In the genomic region with DNA sequence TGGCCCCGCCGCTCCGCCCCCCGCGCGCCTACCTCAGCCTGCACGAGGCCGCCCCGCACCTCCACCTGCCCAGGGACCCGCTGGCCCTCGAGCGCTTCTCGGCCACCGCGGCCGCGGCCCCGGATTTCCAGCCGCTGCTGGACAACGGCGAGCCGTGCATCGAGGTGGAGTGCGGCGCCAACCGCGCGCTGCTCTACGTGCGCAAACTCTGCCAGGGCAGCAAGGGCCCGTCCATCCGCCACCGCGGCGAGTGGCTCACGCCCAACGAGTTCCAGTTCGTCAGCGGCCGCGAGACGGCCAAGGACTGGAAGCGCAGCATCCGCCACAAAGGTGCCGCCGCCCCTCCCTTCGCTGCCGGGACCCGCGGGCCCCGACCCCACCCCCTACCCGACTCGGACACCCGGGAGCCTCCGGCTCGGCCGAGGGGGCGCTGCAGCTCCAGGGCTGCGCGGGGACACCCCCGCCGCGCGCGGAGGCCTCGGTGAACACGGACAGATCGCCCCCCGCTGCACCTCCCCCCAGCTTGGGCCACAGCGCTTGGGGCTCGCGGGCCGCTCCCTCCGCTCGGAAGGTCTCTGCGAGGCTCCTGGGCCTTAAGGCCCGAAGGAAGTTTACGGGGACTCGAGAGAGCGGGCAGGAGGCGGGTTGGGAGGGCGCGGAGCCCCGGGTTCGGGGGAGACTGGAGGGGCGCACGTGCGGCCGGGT, we compare ENCODE assay signal across 8 cellular contexts. TPM values are rescaled to one million over a fixed set of nuclear protein-coding genes. Genes with fewer than 3 reads are reported as not detected.
A peak's percentile ranks its signal among the peaks of the same experiment; 100 is the strongest.
DNase-seq lines count a peak whose midpoint lies in the region; ATAC-seq, FAIRE-seq and TF ChIP-seq lines count a peak whose summit lies in the region.

No MANE protein-coding gene starts in this region.

- CTCF ChIA-PET in AG04450 (lab: Charles Lee), result no interaction called here

- peaks cover 0 to 9% (median 0%) of the 10 kb centered on the region in 5 experiments for H3K9me3 Mint-ChIP-seq in brain

- peaks cover 34% of the 10 kb centered on the region for H3K4me1 Mint-ChIP-seq in brain

- no peak overlapping the region for H3K27ac Mint-ChIP-seq in brain

- H2BK15ac ChIP-seq in mesenchymal stem cell (ENCODE audit: low read depth, poor library complexity, severe bottlenecking), result peak overlapping the region; percentile 79

- peak overlapping the region; percentile 38 for H4K8ac ChIP-seq in mesenchymal stem cell (ENCODE audit: low read length)

- H3K9me3 ChIP-seq in AG04450 (ENCODE audit: control insufficient read depth, insufficient read depth, low read length) (no peaks in the 10 kb centered on the region; the same call in 1 of the 2 replicates), mesenchymal stem cell (ENCODE audit: control insufficient read depth, low read length) (no peaks in the 10 kb centered on the region)

- ATAC-seq in HG02870 (IDR thresholded peaks at IDR 0.05; ENCODE audit: unreplicated experiment) (no peak), HG03457 (IDR thresholded peaks at IDR 0.05; ENCODE audit: unreplicated experiment) (no peak), GM19463 (IDR thresholded peaks at IDR 0.05; ENCODE audit: unreplicated experiment) (no peak)

- no peaks in the 10 kb centered on the region for H3K79me1 ChIP-seq in mesenchymal stem cell (replicated peaks; ENCODE audit: low read length, poor library complexity, severe bottlenecking)

- H4K91ac ChIP-seq in mesenchymal stem cell (ENCODE audit: low read length), result no peak overlapping the region

- peak overlapping the region; percentile 50 for H3K4me3 ChIP-seq in AG04450 (ENCODE audit: low read depth, low read length)
- peak overlapping the region; percentile 46 to 55 for H3K4me3 ChIP-seq in mesenchymal stem cell (ENCODE audit: insufficient read depth in 1 of 2, low read depth in 1 of 2, low read length in 2 of 2)

- TF ChIP-seq CTCF in AG04450 (IDR thresholded peaks at IDR 0.05; ENCODE audit: low read depth, low read length) (no peak), brain (conservative IDR thresholded peaks at IDR 0.05) (peak in 1 of 2 experiments; percentile 17)

- H3K27me3 ChIP-seq in AG04450 (ENCODE audit: control insufficient read depth, insufficient read depth, low read length) (peaks cover 7% of the 10 kb centered on the region), mesenchymal stem cell (ENCODE audit: control insufficient read depth in 1 of 2, insufficient read depth in 1 of 2, low read length in 2 of 2) (peaks cover 56 to 71% of the 10 kb centered on the region in 2 experiments)

- H3K9ac ChIP-seq in mesenchymal stem cell (ENCODE audit: low read length), result no peak overlapping the region

- DNase-seq in AG04450 (ENCODE audit: low read depth, low spot score) (no peak), HTR-8/SVneo (ENCODE audit: insufficient read length, low spot score) (no peak), mesenchymal stem cell (peak; percentile 48), cerebellum (ENCODE audit: low spot score) (no peak)

- no peaks in the 10 kb centered on the region for H3K36me3 Mint-ChIP-seq in brain

- H2BK120ac ChIP-seq in mesenchymal stem cell (ENCODE audit: low read depth, low read length), result peak overlapping the region; percentile 23

- H3K27ac ChIP-seq in AG04450 (ENCODE audit: low read depth, low read length) (no peak overlapping the region), mesenchymal stem cell (ENCODE audit: low read length, poor library complexity, severe bottlenecking) (no peak overlapping the region)

- peak overlapping the region; percentile 7 for H2AFZ ChIP-seq in mesenchymal stem cell (ENCODE audit: low read depth, low read length)

- POLR2A ChIA-PET in AG04450 (lab: Yijun Ruan, JAX), result interaction anchor here (0.6 kb wide), 1 partner anchor 9 kb away, joined by 6 read pairs; no protein-coding TSS in a partner anchor

- H2BK5ac ChIP-seq in mesenchymal stem cell (ENCODE audit: low read depth, low read length, poor library complexity, severe bottlenecking), result no peak overlapping the region

- peak overlapping the region; percentile 73 to 79 (median 77) for H3K4me3 Mint-ChIP-seq in brain

- H3K27me3 Mint-ChIP-seq in brain, result peaks cover 76% of the 10 kb centered on the region

- H3K4me1 ChIP-seq in mesenchymal stem cell (ENCODE audit: control insufficient read depth, insufficient read depth, low read depth, low read length), result peaks cover 54% of the 10 kb centered on the region

- H3K23ac ChIP-seq in mesenchymal stem cell (ENCODE audit: low read length in 2 of 2), result peak overlapping the region in 1 of 2 experiments; percentile 97

- H3K14ac ChIP-seq in mesenchymal stem cell (ENCODE audit: low read length in 2 of 2), result peak overlapping the region in 1 of 2 experiments; percentile 66

- peak overlapping the region in 1 of 2 experiments; percentile 82 for H3K4ac ChIP-seq in mesenchymal stem cell (ENCODE audit: low read depth in 1 of 2, low read length in 2 of 2)

- FAIRE-seq in HTR-8/SVneo (lab: Jason Lieb, UNC), result peak; percentile 31

- H2BK12ac ChIP-seq in mesenchymal stem cell (ENCODE audit: low read length in 2 of 2), result peak overlapping the region in 1 of 2 experiments; percentile 65

- peak overlapping the region; percentile 71 for H3K4me2 ChIP-seq in mesenchymal stem cell (ENCODE audit: low read length, poor library complexity, severe bottlenecking)

- 1% methylated on average over 57 of the region's 89 CpGs for WGBS in mesenchymal stem cell

- no peak overlapping the region for H2AK5ac ChIP-seq in mesenchymal stem cell (ENCODE audit: low read length, severe bottlenecking)

- H3K36me3 ChIP-seq in mesenchymal stem cell (ENCODE audit: control insufficient read depth in 1 of 2, insufficient read depth in 2 of 2, low read depth in 1 of 2, low read length in 2 of 2), result peaks cover 0 to 4% of the 10 kb centered on the region in 2 experiments

- peak overlapping the region; percentile 52 to 88 for H3K18ac ChIP-seq in mesenchymal stem cell (ENCODE audit: low read depth in 1 of 2, low read length in 2 of 2)

RNA-seq across cellular contexts. Expression of gene SAMD11, which starts 1.0 kb away (rescaled TPM):
- polyA plus RNA-seq in AG04450 (2011; rRNA removed), result 1.6 and 2.1 TPM in 2 replicates
- 1.3 and 1.5 TPM in 2 replicates for polyA minus RNA-seq in AG04450 (2011; rRNA and poly(A)+ RNA removed)
- 2.4 TPM for polyA plus RNA-seq in brain (ENCODE audit: insufficient read depth, low read depth, low replicate concordance)
- 2.2 TPM for polyA plus RNA-seq in mesenchymal stem cell (2013, experiment 1 of 2)
- polyA plus RNA-seq in mesenchymal stem cell (2013, experiment 2 of 2), result 1.9 TPM
- 2.4 TPM for total RNA-seq in cerebellum

RNA-seq across cellular contexts. Expression of gene NOC2L, which starts 34.3 kb away (rescaled TPM):
- polyA plus RNA-seq in AG04450 (2011; rRNA removed), result 36.1 and 41.7 TPM in 2 replicates
- 42.0 and 54.6 TPM in 2 replicates for polyA minus RNA-seq in AG04450 (2011; rRNA and poly(A)+ RNA removed)
- polyA plus RNA-seq in brain (ENCODE audit: insufficient read depth, low read depth, low replicate concordance), result 85.8 TPM
- 32.5 TPM for polyA plus RNA-seq in mesenchymal stem cell (2013, experiment 1 of 2)
- 33.0 TPM for polyA plus RNA-seq in mesenchymal stem cell (2013, experiment 2 of 2)
- total RNA-seq in cerebellum, result 30.2 TPM

RNA-seq across cellular contexts. Expression of gene KLHL17, which starts 35.6 kb away (rescaled TPM):
- polyA plus RNA-seq in AG04450 (2011; rRNA removed) (5.5 and 9.7 TPM in 2 replicates), brain (ENCODE audit: insufficient read depth, low read depth, low replicate concordance) (5.6 TPM)
- 1.7 and 3.5 TPM in 2 replicates for polyA minus RNA-seq in AG04450 (2011; rRNA and poly(A)+ RNA removed)
- polyA plus RNA-seq in mesenchymal stem cell (2013, experiment 1 of 2), result 11.5 TPM
- 12.5 TPM for polyA plus RNA-seq in mesenchymal stem cell (2013, experiment 2 of 2)
- 7.3 TPM for total RNA-seq in cerebellum

RNA-seq across cellular contexts. Expression of gene PLEKHN1, which starts 41.5 kb away (rescaled TPM):
- polyA plus RNA-seq in AG04450 (2011; rRNA removed) (0.06 and 0.15 TPM in 2 replicates), brain (ENCODE audit: insufficient read depth, low read depth, low replicate concordance) (not detected)
- 0.09 and 0.14 TPM in 2 replicates for polyA minus RNA-seq in AG04450 (2011; rRNA and poly(A)+ RNA removed)
- 0.75 TPM for polyA plus RNA-seq in mesenchymal stem cell (2013, experiment 1 of 2)
- polyA plus RNA-seq in mesenchymal stem cell (2013, experiment 2 of 2), result 0.60 TPM
- not detected for total RNA-seq in cerebellum

RNA-seq across cellular contexts. Expression of gene PERM1, which starts 57.1 kb away (rescaled TPM):
- polyA plus RNA-seq in AG04450 (2011; rRNA removed), result not detected in 2 replicates
- 0.37 TPM in 1 of 2 replicates, not detected in the other for polyA minus RNA-seq in AG04450 (2011; rRNA and poly(A)+ RNA removed)
- not detected for polyA plus RNA-seq in brain (ENCODE audit: insufficient read depth, low read depth, low replicate concordance)
- not detected for polyA plus RNA-seq in mesenchymal stem cell (2013, experiment 1 of 2)
- not detected for polyA plus RNA-seq in mesenchymal stem cell (2013, experiment 2 of 2)
- 0.18 TPM for total RNA-seq in cerebellum
